Comparison of ENCODE assay signal across 1 cellular context in genomic region chr13:94119360-94119936, GRCh38.
TF ChIP-seq lines count a peak whose summit lies in the region.

No MANE protein-coding gene starts in this region.

TF ChIP-seq in HepG2, 621 proteins besides CTCF, POLR2A, EP300 and RAD21 (continued from another document and continues in another):
- TF ChIP-seq THRA (CRISPR knock-in tag; IDR thresholded peaks at IDR 0.05; ENCODE audit: borderline replicate concordance) (peak; percentile 67; the same call in 1 of the 2 replicates), RNF219 (CRISPR knock-in tag; IDR thresholded peaks at IDR 0.05) (no peak), MAFK (conservative IDR thresholded peaks at IDR 0.05 in 1 of 2, IDR thresholded peaks at IDR 0.05 in 1 of 2; ENCODE audit: low read length in 2 of 2) (no peak), BCL3 (CRISPR knock-in tag; IDR thresholded peaks at IDR 0.05) (no peak), TEAD3 (CRISPR knock-in tag; optimal IDR thresholded peaks at IDR 0.05; ENCODE audit: borderline replicate concordance) (no peak), KLF15 (CRISPR knock-in tag; IDR thresholded peaks at IDR 0.05; ENCODE audit: borderline replicate concordance) (no peak), ZNF230 (CRISPR knock-in tag; IDR thresholded peaks at IDR 0.05) (no peak), FOSL1 (CRISPR knock-in tag; IDR thresholded peaks at IDR 0.05; ENCODE audit: borderline replicate concordance) (no peak), ZNF614 (CRISPR knock-in tag; IDR thresholded peaks at IDR 0.05; ENCODE audit: borderline replicate concordance) (peak; percentile 67), RAD51 (IDR thresholded peaks at IDR 0.05; ENCODE audit: borderline replicate concordance) (no peak), PPARG (CRISPR knock-in tag; conservative IDR thresholded peaks at IDR 0.05) (peak; percentile 78; the same call in 1 of the 2 replicates), TFE3 (CRISPR knock-in tag; IDR thresholded peaks at IDR 0.05) (no peak), EZH2 (conservative IDR thresholded peaks at IDR 0.05; ENCODE audit: low read depth, low read length) (no peak), ZBTB21 (CRISPR knock-in tag; IDR thresholded peaks at IDR 0.05) (no peak), ATF5 (CRISPR knock-in tag; IDR thresholded peaks at IDR 0.05; ENCODE audit: low read depth) (no peak), MED13 (CRISPR knock-in tag; IDR thresholded peaks at IDR 0.05) (no peak), RBFOX2 (IDR thresholded peaks at IDR 0.05; ENCODE audit: low read depth, low read length) (no peak), GATA4 (IDR thresholded peaks at IDR 0.05; ENCODE audit: borderline replicate concordance, low read depth) (no peak), NFKB2 (CRISPR knock-in tag; IDR thresholded peaks at IDR 0.05; ENCODE audit: borderline replicate concordance) (no peak), NFYC (CRISPR knock-in tag; IDR thresholded peaks at IDR 0.05) (no peak), MYPOP (CRISPR knock-in tag; IDR thresholded peaks at IDR 0.05) (0 out of 2 replicates have a peak, but pooled peaks have one; percentile 49), PTBP1 (IDR thresholded peaks at IDR 0.05; ENCODE audit: low read depth, low read length, poor library complexity, severe bottlenecking) (no peak), JUNB (CRISPR knock-in tag; IDR thresholded peaks at IDR 0.05; ENCODE audit: borderline replicate concordance) (no peak), SIN3B (IDR thresholded peaks at IDR 0.05; ENCODE audit: low read length) (no peak), GPBP1L1 (CRISPR knock-in tag; IDR thresholded peaks at IDR 0.05) (no peak), ZNF143 (CRISPR knock-in tag; IDR thresholded peaks at IDR 0.05) (no peak), HDAC6 (IDR thresholded peaks at IDR 0.05; ENCODE audit: low read depth, low read length) (no peak), ZMYM2 (CRISPR knock-in tag; IDR thresholded peaks at IDR 0.05) (peak; percentile 92), ZSCAN30 (CRISPR knock-in tag; IDR thresholded peaks at IDR 0.05) (no peak), ZNF569 (CRISPR knock-in tag; IDR thresholded peaks at IDR 0.05; ENCODE audit: borderline replicate concordance) (no peak), ZNF629 (CRISPR knock-in tag; conservative IDR thresholded peaks at IDR 0.05) (no peak), ZBTB1 (CRISPR knock-in tag; IDR thresholded peaks at IDR 0.05; ENCODE audit: borderline replicate concordance) (no peak), ZNF777 (CRISPR knock-in tag; IDR thresholded peaks at IDR 0.05) (no peak), ZNF609 (CRISPR knock-in tag; IDR thresholded peaks at IDR 0.05; ENCODE audit: borderline replicate concordance) (peak; percentile 70; the same call in 1 of the 2 replicates), GMEB1 (CRISPR knock-in tag; IDR thresholded peaks at IDR 0.05; ENCODE audit: borderline replicate concordance) (0 out of 2 replicates have a peak, but pooled peaks have one; percentile 11), ZNF552 (CRISPR knock-in tag; IDR thresholded peaks at IDR 0.05; ENCODE audit: borderline replicate concordance) (no peak), ZBTB7B (CRISPR knock-in tag; IDR thresholded peaks at IDR 0.05) (peak; percentile 88), HMGA1 (CRISPR knock-in tag; conservative IDR thresholded peaks at IDR 0.05) (no peak), ZBTB7A (CRISPR knock-in tag; IDR thresholded peaks at IDR 0.05) (no peak), ZNF337 (CRISPR knock-in tag; IDR thresholded peaks at IDR 0.05; ENCODE audit: borderline replicate concordance, low read depth) (peak; percentile 56; the same call in 1 of the 2 replicates), KDM1A (CRISPR knock-in tag; IDR thresholded peaks at IDR 0.05) (0 out of 2 replicates have a peak, but pooled peaks have one; percentile 26), ZFP90 (CRISPR knock-in tag; IDR thresholded peaks at IDR 0.05; ENCODE audit: borderline replicate concordance) (no peak), EHMT2 (IDR thresholded peaks at IDR 0.05; ENCODE audit: borderline replicate concordance, low read depth, low read length) (peak; percentile 76; the same call in 1 of the 2 replicates), ZNF563 (CRISPR knock-in tag; IDR thresholded peaks at IDR 0.05) (no peak), HIC2 (CRISPR knock-in tag; IDR thresholded peaks at IDR 0.05; ENCODE audit: low read depth) (no peak), ZNF282 (IDR thresholded peaks at IDR 0.05; ENCODE audit: partially characterized antibody) (no peak)
